Comparison of ENCODE assay signal across 9 cellular contexts in the genomic region with DNA sequence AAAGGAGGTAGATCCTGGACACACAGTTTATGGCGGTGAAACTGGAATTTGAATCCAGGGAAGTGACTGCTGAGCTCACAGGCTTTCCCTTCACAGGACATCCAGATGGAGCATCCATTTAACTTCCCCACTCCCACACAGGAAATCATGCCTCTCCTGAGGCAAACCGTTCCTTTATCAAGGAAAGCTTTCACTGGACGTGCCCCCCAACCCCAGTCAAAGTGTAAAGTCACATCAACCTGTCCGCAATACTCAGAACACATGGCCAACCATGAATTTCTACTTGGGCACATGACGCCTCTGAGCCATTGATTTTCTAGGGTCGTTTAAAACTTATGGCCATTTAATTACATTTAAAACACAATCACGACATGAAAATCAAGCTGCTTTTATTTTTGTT.
"Had no signal": no experiment of that assay in that cellular context is flagged by ENCODE, and none has a peak within 500 bp of the region (broad histone marks: within the 10 kb centered on the region; RNA-seq: fewer than 3 reads in every experiment).

No MANE protein-coding gene starts in this region.

- DNase-seq: GM23248, GOT3, H9, HCEC 1CT, HFFc6, IMR-90, KG1 had no signal

- FAIRE-seq: HTR-8/SVneo, K562 had no signal

- H3K4me3 ChIP-seq: GM23248, K562 had no signal

- H2AFZ ChIP-seq: GM23248 had no signal

- H3K9ac ChIP-seq: GM23248 had no signal
